35 cellular contexts compared by ENCODE assay signal in the genomic region with DNA sequence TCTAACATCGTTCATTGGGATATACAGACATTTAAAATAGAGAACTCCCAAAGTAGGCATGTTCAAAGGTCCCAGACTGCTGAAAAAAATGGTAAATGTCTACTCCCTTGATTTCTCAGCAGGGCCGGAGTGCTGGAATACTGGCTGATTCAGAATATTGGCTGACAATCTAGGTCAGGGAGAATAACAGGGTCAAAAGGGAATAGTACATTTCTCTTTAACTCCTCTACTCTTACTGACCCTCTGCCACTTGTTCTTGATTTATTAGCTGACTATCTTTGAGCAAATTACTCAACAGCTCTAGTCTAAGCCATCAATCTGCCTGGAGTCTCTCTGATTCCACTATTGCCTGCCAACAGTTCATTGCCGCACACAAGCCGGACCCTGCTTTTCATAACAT. TPM values are rescaled to one million over a fixed set of nuclear protein-coding genes. Genes with fewer than 3 reads are reported as not detected.
"Had no signal": no experiment of that assay in that cellular context is flagged by ENCODE, and none has a peak within 500 bp of the region (broad histone marks: within the 10 kb centered on the region; RNA-seq: fewer than 3 reads in every experiment).

No MANE protein-coding gene starts in this region.

- H3K4me1 ChIP-seq: ascending aorta, breast epithelium, colonic mucosa, esophagus squamous epithelium had no signal

- H3K9me3 ChIP-seq: ascending aorta, breast epithelium, colonic mucosa, esophagus squamous epithelium had no signal

- H3K27ac ChIP-seq: ascending aorta, breast epithelium, cardiac muscle cell, colonic mucosa, epithelial cell of prostate, esophagus squamous epithelium, WERI-Rb-1 had no signal

- H3K27me3 ChIP-seq: ascending aorta, breast epithelium, cardiac muscle cell, colonic mucosa, esophagus squamous epithelium had no signal

- H3K36me3 ChIP-seq: ascending aorta, breast epithelium, cardiac muscle cell, colonic mucosa, esophagus squamous epithelium, WERI-Rb-1 had no signal

- DNase-seq: activated CD4-positive, alpha-beta memory T cell treated with anti-CD3 and anti-CD28 coated beads for 36 hours; activated CD4-positive, alpha-beta T cell treated with anti-CD3 and anti-CD28 coated beads for 36 hours; activated CD4-positive, alpha-beta T cell treated with anti-CD3 and anti-CD28 coated beads, Interleukin-2, amount 10 ng/mL, durations not matched to agents 24 days and 14 days; activated CD4-positive, CD25-positive, alpha-beta regulatory T cell; activated CD4-positive, CD25-positive, alpha-beta regulatory T cell treated with anti-CD3 and anti-CD28 coated beads, Interleukin-2, amount 50 U/mL, for 72 hours; activated CD8-positive, alpha-beta memory T cell treated with anti-CD3 and anti-CD28 coated beads, Interleukin-2, amount 10 ng/mL, durations not matched to agents 7 days and 5 days; activated CD8-positive, alpha-beta memory T cell treated with anti-CD3 and anti-CD28 coated beads, Interleukin-2, amount 50 U/mL, for 4 hours; activated CD8-positive, alpha-beta T cell treated with anti-CD3 and anti-CD28 coated beads, Interleukin-2, amount 10 ng/mL, durations not matched to agents 7 days and 5 days; activated effector memory CD4-positive, alpha-beta T cell treated with anti-CD3 and anti-CD28 coated beads, Interleukin-2, amount 50 U/mL, for 16 hours; activated naive CD4-positive, alpha-beta T cell treated with anti-CD3 and anti-CD28 coated beads for 36 hours; activated naive CD8-positive, alpha-beta T cell treated with anti-CD3 and anti-CD28 coated beads for 36 hours; activated naive CD8-positive, alpha-beta T cell treated with anti-CD3 and anti-CD28 coated beads, Interleukin-2, amount 50 U/mL, for 24 hours; activated T-cell treated with anti-CD3 and anti-CD28 coated beads, Interleukin-2, amount 50 U/mL, for 1 hour; activated T-cell treated with anti-CD3 and anti-CD28 coated beads, Interleukin-2, amount 50 U/mL, for 48 hours; central memory CD4-positive, alpha-beta T cell; cerebellar nuclear complex; colonic mucosa; effector CD8-positive, alpha-beta T cell; esophagus squamous epithelium; foreskin melanocyte; T-helper 1 cell; T-helper 17 cell; T1000; WERI-Rb-1 had no signal

- H3K4me3 ChIP-seq: ascending aorta, breast epithelium, cardiac muscle cell, colonic mucosa, esophagus squamous epithelium had no signal

- ATAC-seq: activated CD4-positive, alpha-beta T cell treated with anti-CD3 and anti-CD28 coated beads for 36 hours; activated CD8-positive, alpha-beta memory T cell treated with anti-CD3 and anti-CD28 coated beads, Interleukin-2, amount 10 ng/mL, durations not matched to agents 7 days and 5 days; activated CD8-positive, alpha-beta T cell treated with anti-CD3 and anti-CD28 coated beads, Interleukin-2, amount 10 ng/mL, durations not matched to agents 7 days and 5 days; activated naive CD8-positive, alpha-beta T cell treated with anti-CD3 and anti-CD28 coated beads, Interleukin-2, amount 50 U/mL, for 24 hours; T-helper 17 cell had no signal

RNA-seq across cellular contexts. Expression of a gene that starts 19.7 kb away (rescaled TPM):
- total RNA-seq: activated CD4-positive, alpha-beta memory T cell treated with anti-CD3 and anti-CD28 coated beads for 36 hours; activated CD4-positive, alpha-beta T cell treated with anti-CD3 and anti-CD28 coated beads for 36 hours; activated CD4-positive, alpha-beta T cell treated with anti-CD3 and anti-CD28 coated beads, Interleukin-2, amount 10 ng/mL, durations not matched to agents 24 days and 14 days; activated CD8-positive, alpha-beta memory T cell treated with anti-CD3 and anti-CD28 coated beads for 36 hours; activated CD8-positive, alpha-beta memory T cell treated with anti-CD3 and anti-CD28 coated beads, Interleukin-2, amount 10 ng/mL, durations not matched to agents 7 days and 5 days; activated CD8-positive, alpha-beta T cell treated with anti-CD3 and anti-CD28 coated beads, Interleukin-2, amount 10 ng/mL, durations not matched to agents 7 days and 5 days; activated naive CD4-positive, alpha-beta T cell treated with anti-CD3 and anti-CD28 coated beads for 36 hours; activated naive CD8-positive, alpha-beta T cell treated with anti-CD3 and anti-CD28 coated beads for 36 hours; activated T-helper 1 cell treated with anti-CD3 and anti-CD28 coated beads, Interleukin-12 subunit alpha, Interleukin-12 subunit beta, Interleukin-2, Interleukin-4 antibody, amounts not matched to agents 30 ng/mL and 10 ng/mL and 1 ng/mL, durations not matched to agents 14 hours and 24 hours and 36 hours; activated T-helper 2 cell treated with anti-CD3 and anti-CD28 coated beads, Interferon-gamma antibody, Interleukin-2, Interleukin-4, amounts not matched to agents 10 μg/mL and 5 μg/mL and 100 μg/mL, durations not matched to agents 14 hours and 24 hours and 36 hours; dermis microvascular lymphatic vessel endothelial cell; endothelial cell of umbilical vein; fibroblast of lung; fibroblast of villous mesenchyme; T-helper 17 cell had no signal
